ENCODE assay signal across 20 cellular contexts in the genomic region with DNA sequence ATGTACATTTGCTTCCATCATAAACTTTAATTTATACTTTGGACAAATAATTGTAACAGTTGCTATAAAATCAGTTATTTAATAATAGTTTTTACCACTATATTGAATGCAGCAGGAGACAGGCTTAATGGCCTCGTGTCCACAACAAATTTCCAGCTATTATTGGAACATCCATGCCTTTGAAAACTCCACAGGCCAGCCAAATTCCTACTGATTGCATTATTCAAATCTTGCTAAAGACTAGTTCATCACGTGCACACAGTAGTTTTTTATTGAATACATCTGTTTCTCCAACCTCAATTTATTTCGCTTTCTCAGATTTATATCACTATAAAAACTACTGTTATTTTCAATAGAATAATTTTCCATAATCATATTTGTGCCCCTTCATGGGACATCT. TPM values are rescaled to one million over a fixed set of nuclear protein-coding genes. Genes with fewer than 3 reads are reported as not detected.
DNase-seq lines count a peak whose midpoint lies in the region; ATAC-seq and TF ChIP-seq lines count a peak whose summit lies in the region.
"Had no signal": no experiment of that assay in that cellular context is flagged by ENCODE, and none has a peak within 500 bp of the region (broad histone marks: within the 10 kb centered on the region; RNA-seq: fewer than 3 reads in every experiment).

No MANE protein-coding gene starts in this region.

- no peak for TF ChIP-seq EP300 in SK-N-SH (IDR thresholded peaks at IDR 0.05; ENCODE audit: borderline replicate concordance in 1 of 2, low read depth in 1 of 2, low read length in 1 of 2)

- no peaks in the 10 kb centered on the region for H3K79me2 ChIP-seq in SK-N-SH (ENCODE audit: insufficient read depth)

- TF ChIP-seq RAD21 in SK-N-SH (IDR thresholded peaks at IDR 0.05; ENCODE audit: low read length): no peak

- no peaks in the 10 kb centered on the region for H3F3A ChIP-seq in SK-N-SH (replicated peaks; ENCODE audit: insufficient read depth)

- TF ChIP-seq CTCF in SK-N-SH (IDR thresholded peaks at IDR 0.05) (no peak), GM20000 (IDR thresholded peaks at IDR 0.05; ENCODE audit: extremely low read depth, missing control alignments) (no peak)

- H3K9me3 ChIP-seq in SK-N-SH: no peaks in the 10 kb centered on the region
- H3K9me3 ChIP-seq: A549, BE2C had no signal

- H3K4me3 ChIP-seq in SK-N-SH (ENCODE audit: low read depth in 2 of 2, low read length in 1 of 2): no peak overlapping the region
- H3K4me3 ChIP-seq: A549, K562 had no signal

- ATAC-seq in SK-N-SH treated with all-trans-retinoic acid at 6 μM for 48 hours: no peak
- ATAC-seq: A549, K562 had no signal

- H3K27ac ChIP-seq in SK-N-SH (ENCODE audit: low read depth in 2 of 2, low read length in 1 of 2): no peak overlapping the region
- H3K27ac ChIP-seq: 22Rv1, A549 had no signal

- DNase-seq in SK-N-SH (no peak), epidermal melanocyte (ENCODE audit: insufficient read length, low spot score) (peak; percentile 54), fibroblast of peridontal ligament (ENCODE audit: extremely low read depth) (peak; percentile 30), GM20000 (ENCODE audit: low spot score) (no peak), dermis blood vessel endothelial cell (no peak), NCI-H1930 (lab: John Stamatoyannopoulos, UW) (no peak)
- DNase-seq: BE2C; C1 segment of cervical spinal cord; CD4-positive, CD25-positive, alpha-beta regulatory T cell; CD8-positive, alpha-beta memory T cell; COR-L47; DMS 273 treated with DMSO at 0.1 percent for 48 hours; DMS53; DND-41; H9; IMR-90 had no signal

- H2AFZ ChIP-seq in SK-N-SH (ENCODE audit: low read depth): no peak overlapping the region

- WGBS in SK-N-SH (ENCODE audit: low lambda C conversion rate): 21% methylated on average over 3 of the region's 3 CpGs

- CTCF ChIA-PET in SK-N-SH (lab: Yijun Ruan, JAX): interaction anchor here (1.0 to 1.3 kb wide), 2 partner anchors 18 to 276 kb away, joined by 3 to 6 read pairs; no protein-coding TSS in a partner anchor

- H3K27me3 ChIP-seq in SK-N-SH (ENCODE audit: insufficient read depth): no peaks in the 10 kb centered on the region
- H3K27me3 ChIP-seq: BE2C had no signal

- POLR2A ChIA-PET in SK-N-SH (lab: Yijun Ruan, JAX): no interaction called here

- no peak overlapping the region for H3K9ac ChIP-seq in SK-N-SH

- H3K9me2 ChIP-seq in SK-N-SH: no peaks in the 10 kb centered on the region

- H4K20me1 ChIP-seq in SK-N-SH (ENCODE audit: insufficient read depth): no peaks in the 10 kb centered on the region

- H3K4me1 ChIP-seq in SK-N-SH (ENCODE audit: control insufficient read depth in 1 of 2, insufficient read depth in 2 of 2, low read depth in 1 of 2, low read length in 1 of 2): peaks cover 0 to 3% of the 10 kb centered on the region in 2 experiments; a peak in 2 of 4 replicates
- H3K4me1 ChIP-seq: A549, BE2C had no signal

- H3K4me2 ChIP-seq in SK-N-SH: no peak overlapping the region
- H3K4me2 ChIP-seq: A549 had no signal

- H3K36me3 ChIP-seq in SK-N-SH (replicated peaks in 1 of 2; ENCODE audit: control insufficient read depth in 1 of 2, insufficient read depth in 2 of 2, low read length in 1 of 2): no peaks in the 10 kb centered on the region
- H3K36me3 ChIP-seq: BE2C had no signal

TF ChIP-seq in SK-N-SH treated with all-trans-retinoic acid at 6 μM for 48 hours, 23 proteins besides CTCF, POLR2A, EP300 and RAD21:
- TF ChIP-seq TCF4 (CRISPR knock-in tag; IDR thresholded peaks at IDR 0.05; ENCODE audit: borderline replicate concordance): 0 out of 2 replicates have a peak, but pooled peaks have one; percentile 37
- no peak for TF ChIP-seq ZC3H10 (CRISPR knock-in tag; IDR thresholded peaks at IDR 0.05)

TF ChIP-seq in SK-N-SH, 30 proteins besides CTCF, POLR2A, EP300 and RAD21:
- no peak for TF ChIP-seq USF1 (IDR thresholded peaks at IDR 0.05; ENCODE audit: borderline replicate concordance, low read depth)
- no peak for TF ChIP-seq FOSL2 (IDR thresholded peaks at IDR 0.05; ENCODE audit: borderline replicate concordance, low read depth)
- TF ChIP-seq JUND (IDR thresholded peaks at IDR 0.05): no peak
- no peak for TF ChIP-seq FOXM1 (IDR thresholded peaks at IDR 0.05; ENCODE audit: low read depth)
- no peak for TF ChIP-seq PBX3 (IDR thresholded peaks at IDR 0.05)
- TF ChIP-seq SIN3A (IDR thresholded peaks at IDR 0.05; ENCODE audit: borderline replicate concordance, low read depth, low read length): no peak
- TF ChIP-seq RXRA (IDR thresholded peaks at IDR 0.05; ENCODE audit: borderline replicate concordance, low read depth): no peak
- TF ChIP-seq TAF1 (IDR thresholded peaks at IDR 0.05; ENCODE audit: borderline replicate concordance, low read depth, low read length): no peak
- TF ChIP-seq GABPA (IDR thresholded peaks at IDR 0.05; ENCODE audit: low read depth): no peak
- TF ChIP-seq TEAD4 (IDR thresholded peaks at IDR 0.05; ENCODE audit: borderline replicate concordance, insufficient read depth): no peak
- TF ChIP-seq GATA2 (CRISPR knock-in tag; IDR thresholded peaks at IDR 0.05): no peak
- TF ChIP-seq, protein P1, sequence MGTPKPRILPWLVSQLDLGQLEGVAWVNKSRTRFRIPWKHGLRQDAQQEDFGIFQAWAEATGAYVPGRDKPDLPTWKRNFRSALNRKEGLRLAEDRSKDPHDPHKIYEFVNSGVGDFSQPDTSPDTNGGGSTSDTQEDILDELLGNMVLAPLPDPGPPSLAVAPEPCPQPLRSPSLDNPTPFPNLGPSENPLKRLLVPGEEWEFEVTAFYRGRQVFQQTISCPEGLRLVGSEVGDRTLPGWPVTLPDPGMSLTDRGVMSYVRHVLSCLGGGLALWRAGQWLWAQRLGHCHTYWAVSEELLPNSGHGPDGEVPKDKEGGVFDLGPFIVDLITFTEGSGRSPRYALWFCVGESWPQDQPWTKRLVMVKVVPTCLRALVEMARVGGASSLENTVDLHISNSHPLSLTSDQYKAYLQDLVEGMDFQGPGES (IDR thresholded peaks at IDR 0.05; ENCODE audit: low read depth, low read length): no peak
- no peak for TF ChIP-seq NFIC (IDR thresholded peaks at IDR 0.05; ENCODE audit: borderline replicate concordance)
- TF ChIP-seq NRF1 (IDR thresholded peaks at IDR 0.05; ENCODE audit: low read depth, low read length): no peak
TF ChIP-seq in SK-N-SH: peak in this region for 0.

RNA-seq across cellular contexts. Expression of gene PTPRM, which starts 18.4 kb away (rescaled TPM):
- polyA plus RNA-seq in SK-N-SH (2012; rRNA removed): 16.0 and 25.7 TPM in 2 replicates
- polyA plus RNA-seq in SK-N-SH (2012; cell fraction: cytosol; rRNA removed): 13.0 and 16.7 TPM in 2 replicates
- 38.2 and 77.1 TPM in 2 replicates for polyA plus RNA-seq in SK-N-SH (2012; cell fraction: nucleus; rRNA removed)
- 87.5 and 104 TPM in 2 replicates for total RNA-seq in dermis blood vessel endothelial cell

Comparison
In these comparisons a context has a peak if more than half of its experiments do, and no peak if none do; other contexts are left out.
1. DNase-seq: peak in epidermal melanocyte (single experiment) and fibroblast of peridontal ligament (single experiment); none in SK-N-SH (single experiment), GM20000 (single experiment), dermis blood vessel endothelial cell (single experiment) and NCI-H1930 (0 of 2).